In genomic region chr1:112346802-112347350, GRCh38 we compare ENCODE assay signal across 28 cellular contexts.
"Had no signal": no experiment of that assay in that cellular context is flagged by ENCODE, and none has a peak within 500 bp of the region (broad histone marks: within the 10 kb centered on the region; RNA-seq: fewer than 3 reads in every experiment).

No MANE protein-coding gene starts in this region.

- H3K79me2 ChIP-seq: parathyroid adenoma had no signal

- H3K36me3 Mint-ChIP-seq: mesothelial cell of epicardium had no signal

- H3K27me3 ChIP-seq: left lung, right lobe of liver, tibial nerve, upper lobe of right lung, uterus had no signal

- DNase-seq: cortex of kidney; effector CD4-positive, alpha-beta T cell; foreskin melanocyte; glutamatergic neuron; heart right ventricle; hippocampal formation; left cardiac atrium; left lung; mesenchymal stem cell; mucosa of descending colon; naive B cell; right lobe of liver; small intestine; stimulated activated CD4-positive, alpha-beta T cell treated with anti-CD3 and anti-CD28 coated beads, Interleukin-12 subunit alpha, Interleukin-12 subunit beta, amount 100 ng/mL, for 4 hours; stimulated activated CD4-positive, alpha-beta T cell treated with anti-CD3 and anti-CD28 coated beads, Interleukin-4, amount 100 ng/mL, for 4 hours; stimulated activated naive CD8-positive, alpha-beta T cell treated with anti-CD3 and anti-CD28 coated beads, Interleukin-15, Interleukin-2, amounts not matched to agents 100 U/mL and 50 U/mL, for 24 hours; upper lobe of right lung; uterus had no signal

- H2AFZ ChIP-seq: parathyroid adenoma had no signal

- H3K27ac Mint-ChIP-seq: mesothelial cell of epicardium; natural killer cell treated with Interleukin-12 subunit alpha and Interleukin-12 subunit beta and Interleukin-15 and Interleukin-18, amount 100 ng/mL, for 72 hours; progenitor cell of endocrine pancreas; stimulated activated memory B cell treated with anti-CD40 and anti-IgM and Interleukin-4, amounts not matched to agents 10 μg/mL and 1 μg/mL and 100 μg/mL, for 72 hours had no signal

- ATAC-seq: esophagus mucosa; heart right ventricle; left cardiac atrium; left lung; mucosa of descending colon; natural killer cell treated with Interleukin-12 subunit alpha and Interleukin-12 subunit beta and Interleukin-15 and Interleukin-18, amount 100 ng/mL, for 72 hours; right lobe of liver; stimulated activated memory B cell treated with anti-CD40 and anti-IgM and Interleukin-4, amounts not matched to agents 10 μg/mL and 1 μg/mL and 100 μg/mL, for 72 hours; stimulated activated naive CD8-positive, alpha-beta T cell treated with anti-CD3 and anti-CD28 coated beads, Interleukin-15, Interleukin-2, amounts not matched to agents 100 U/mL and 50 U/mL, for 24 hours; upper lobe of right lung had no signal

- H3K4me1 ChIP-seq: heart right ventricle, left lung, parathyroid adenoma, right lobe of liver, tibial nerve, upper lobe of right lung, uterus had no signal

- H3K27ac ChIP-seq: heart right ventricle, left lung, neutrophil, parathyroid adenoma, right lobe of liver, thoracic aorta, tibial nerve, upper lobe of right lung, uterus had no signal

- H3K4me1 Mint-ChIP-seq: mesothelial cell of epicardium had no signal

- H3K36me3 ChIP-seq: heart right ventricle, left lung, neutrophil, right lobe of liver, thoracic aorta, upper lobe of right lung, uterus had no signal

- H3K4me3 Mint-ChIP-seq: central memory CD8-positive, alpha-beta T cell; mesothelial cell of epicardium; naive B cell; natural killer cell treated with Interleukin-12 subunit alpha and Interleukin-12 subunit beta and Interleukin-15 and Interleukin-18, amount 100 ng/mL, for 72 hours; stimulated activated memory B cell treated with anti-CD40 and anti-IgM and Interleukin-4, amounts not matched to agents 10 μg/mL and 1 μg/mL and 100 μg/mL, for 72 hours had no signal

- H3K9me3 ChIP-seq: mucosa of descending colon, neutrophil, right lobe of liver, uterus had no signal

- H3K4me3 ChIP-seq: heart right ventricle, left lung, mucosa of descending colon, right lobe of liver, thoracic aorta, tibial nerve, upper lobe of right lung, uterus had no signal
